ENCODE assay signal across 12 cellular contexts in the genomic region with DNA sequence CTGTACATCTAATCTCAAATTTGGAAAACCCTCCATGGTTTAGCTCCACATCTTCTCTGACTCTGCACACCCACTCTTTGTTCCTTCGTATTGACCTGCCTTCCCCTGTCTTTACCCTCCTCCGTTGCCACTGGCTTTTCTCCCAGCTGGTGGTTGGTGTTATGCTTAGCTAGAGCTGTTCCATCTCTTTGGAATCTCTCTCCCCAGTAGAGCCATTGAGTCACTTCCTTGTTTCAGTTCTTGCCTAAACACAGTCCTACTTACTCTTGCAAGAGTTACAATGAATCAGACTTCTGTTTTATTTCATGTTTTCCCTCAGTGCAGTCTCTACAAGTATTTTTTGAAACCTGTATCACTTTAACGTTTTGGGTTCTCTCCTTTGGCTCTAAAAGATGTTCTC.
DNase-seq lines count a peak whose midpoint lies in the region; ATAC-seq and TF ChIP-seq lines count a peak whose summit lies in the region.
"Had no signal": no experiment of that assay in that cellular context is flagged by ENCODE, and none has a peak within 500 bp of the region (broad histone marks: within the 10 kb centered on the region; RNA-seq: fewer than 3 reads in every experiment).

No MANE protein-coding gene starts in this region.

- H3K36me3 Mint-ChIP-seq in activated naive CD4-positive, alpha-beta T cell treated with anti-CD3 and anti-CD28 coated beads, Interleukin-2, amount 50 U/mL, for 72 hours = no peaks in the 10 kb centered on the region

- TF ChIP-seq CTCF in epithelial cell of esophagus (IDR thresholded peaks at IDR 0.05; ENCODE audit: insufficient read depth, low read depth, low read length, missing control alignments) = no peak

- peaks cover 0 to under 1% of the 10 kb centered on the region in 2 donors for H3K9me3 Mint-ChIP-seq in activated naive CD4-positive, alpha-beta T cell treated with anti-CD3 and anti-CD28 coated beads, Interleukin-2, amount 50 U/mL, for 72 hours

- H3K27ac Mint-ChIP-seq in activated naive CD4-positive, alpha-beta T cell treated with anti-CD3 and anti-CD28 coated beads, Interleukin-2, amount 50 U/mL, for 72 hours = no peak overlapping the region

- ATAC-seq in HG02970 (IDR thresholded peaks at IDR 0.05; ENCODE audit: low FRiP score, unreplicated experiment) (no peak), GM21529 (IDR thresholded peaks at IDR 0.05; ENCODE audit: unreplicated experiment) (no peak)
- ATAC-seq in activated naive CD4-positive, alpha-beta T cell treated with anti-CD3 and anti-CD28 coated beads, Interleukin-2, amount 50 U/mL, for 72 hours = no peak

- H3K4me3 ChIP-seq in epithelial cell of esophagus (ENCODE audit: low read length) = no peak overlapping the region

- DNase-seq in AG08396 (ENCODE audit: low spot score) (peak; percentile 76), NCI-H460 (ENCODE audit: extremely low read depth, low read depth) (peak; percentile 56), epithelial cell of esophagus (ENCODE audit: low read depth) (peak; percentile 93), mucosa of gallbladder (ENCODE audit: low spot score) (peak; percentile 34), NCI-H748 treated with DMSO at 0.1 percent for 48 hours (lab: John Stamatoyannopoulos, UW) (no peak)
- DNase-seq in activated naive CD4-positive, alpha-beta T cell treated with anti-CD3 and anti-CD28 coated beads, Interleukin-2, amount 50 U/mL, for 72 hours (ENCODE audit: low spot score in 2 of 2) = no peak
- DNase-seq: activated CD8-positive, alpha-beta memory T cell treated with anti-CD3 and anti-CD28 coated beads for 24 hours; Caco-2; NCI-H1092 treated with DMSO at 0.1 percent for 48 hours; stimulated activated CD4-positive, alpha-beta T cell treated with anti-CD3 and anti-CD28 coated beads, Interleukin-4, amount 100 ng/mL, for 4 hours had no signal

Comparison
In these comparisons a context has a peak if more than half of its experiments do, and no peak if none do; other contexts are left out.
1. DNase-seq: peak in AG08396 (single experiment), NCI-H460 (single experiment), epithelial cell of esophagus (single experiment) and mucosa of gallbladder (single experiment); none in NCI-H748 treated with DMSO at 0.1 percent for 48 hours (single experiment) and activated naive CD4-positive, alpha-beta T cell treated with anti-CD3 and anti-CD28 coated beads, Interleukin-2, amount 50 U/mL, for 72 hours (0 of 2).